Comparison of ENCODE assay signal across 8 cellular contexts in the genomic region with DNA sequence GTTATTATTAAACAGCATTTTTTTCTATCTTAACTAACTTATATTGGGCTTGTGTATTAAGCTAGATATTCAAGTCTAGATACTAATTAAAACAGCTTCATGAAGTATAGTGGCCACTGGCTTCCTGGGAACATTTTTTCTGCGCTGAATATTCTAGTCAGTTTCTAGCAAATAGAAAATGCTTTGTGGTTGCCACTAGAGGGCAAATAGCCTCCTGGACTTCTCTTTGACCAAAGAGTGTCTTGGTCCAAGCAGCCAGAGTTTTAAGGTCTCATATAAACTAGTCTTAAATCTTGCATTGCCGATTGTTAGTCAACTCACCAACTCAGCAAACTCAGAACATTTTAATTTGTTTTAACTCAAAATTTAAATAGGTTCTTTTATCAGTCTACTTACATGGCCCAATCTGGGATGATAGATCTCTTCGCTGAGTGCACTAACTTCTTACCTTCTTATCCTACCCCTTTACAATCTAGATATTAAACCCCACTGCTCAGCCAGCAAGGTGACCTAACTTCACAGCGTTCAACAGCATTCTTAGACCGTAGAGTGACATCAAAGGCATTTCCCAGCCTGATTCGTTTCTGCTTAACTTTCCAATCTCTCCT. TPM values are rescaled to one million over a fixed set of nuclear protein-coding genes. Genes with fewer than 3 reads are reported as not detected.
DNase-seq lines count a peak whose midpoint lies in the region; ATAC-seq and TF ChIP-seq lines count a peak whose summit lies in the region.

No MANE protein-coding gene starts in this region.

- POLR2A ChIA-PET in A673 (lab: Charles Lee; ENCODE audit: low non-redundant PET): no interaction called here
- POLR2A ChIA-PET in RWPE1 (lab: Yijun Ruan, JAX; ENCODE audit: low non-redundant PET): no interaction called here
- POLR2A ChIA-PET in naive thymus-derived CD8-positive, alpha-beta T cell (lab: Charles Lee): no interaction called here

- intact Hi-C loops in A673 (cut with micrococcal nuclease; ENCODE audit: unreplicated experiment): no loop called here

- H3K27ac ChIP-seq in A673 (ENCODE audit: low read depth, low read length, poor library complexity, severe bottlenecking) (no peak overlapping the region), RWPE1 (no peak overlapping the region)

- H3K9me3 ChIP-seq in A673 (ENCODE audit: low read depth, low read length, poor library complexity, severe bottlenecking): no peaks in the 10 kb centered on the region

- H3K36me3 ChIP-seq in A673 (ENCODE audit: insufficient read depth, low read length, poor library complexity, severe bottlenecking): no peaks in the 10 kb centered on the region

- CTCF ChIA-PET in A673 (lab: Charles Lee) (no interaction called here), RWPE1 (lab: Yijun Ruan, JAX) (interaction anchor here (0.6 kb wide), 1 partner anchor 52 kb away, joined by 4 read pairs; no protein-coding TSS in a partner anchor)

- no peaks in the 10 kb centered on the region for H3K27me3 Mint-ChIP-seq in glutamatergic neuron (ENCODE audit: unreplicated experiment)
- H3K27me3 Mint-ChIP-seq in naive thymus-derived CD8-positive, alpha-beta T cell: peaks cover 0 to 11% (median 8%) of the 10 kb centered on the region in 5 donors

- H3K27me3 ChIP-seq in A673 (replicated peaks; ENCODE audit: insufficient read depth, low read depth, low read length, poor library complexity): no peaks in the 10 kb centered on the region

- H3K4me3 ChIP-seq in A673 (ENCODE audit: low read depth, low read length, poor library complexity, severe bottlenecking): no peak overlapping the region

- H3K36me3 Mint-ChIP-seq in glutamatergic neuron (ENCODE audit: unreplicated experiment): no peaks in the 10 kb centered on the region
- no peaks in the 10 kb centered on the region for H3K36me3 Mint-ChIP-seq in naive thymus-derived CD8-positive, alpha-beta T cell

- peak; percentile 67 for ATAC-seq in GM19467 (IDR thresholded peaks at IDR 0.05; ENCODE audit: unreplicated experiment)
- ATAC-seq in naive thymus-derived CD8-positive, alpha-beta T cell: no peak

- H3K4me1 ChIP-seq in A673 (ENCODE audit: insufficient read depth, low read length, poor library complexity, severe bottlenecking): no peaks in the 10 kb centered on the region

- DNase-seq in A673 (ENCODE audit: low spot score): peak; percentile 33
- DNase-seq in RWPE1 (ENCODE audit: low spot score): no peak
- DNase-seq in glutamatergic neuron: no peak
- peak; percentile 38 for DNase-seq in superior temporal gyrus (ENCODE audit: extremely low spot score)
- no peak for DNase-seq in stimulated activated CD4-positive, alpha-beta T cell treated with anti-CD3 and anti-CD28 coated beads, Interleukin-1b, Interleukin-23, amount 100 ng/mL, for 48 hours
- no peak for DNase-seq in activated effector memory CD4-positive, alpha-beta T cell treated with anti-CD3 and anti-CD28 coated beads, Interleukin-2, amount 50 U/mL, for 16 hours
- no peak for DNase-seq in naive thymus-derived CD8-positive, alpha-beta T cell

- TF ChIP-seq CTCF in A673 (conservative IDR thresholded peaks at IDR 0.05; ENCODE audit: low read depth, low read length) (peak; percentile 63), RWPE1 (conservative IDR thresholded peaks at IDR 0.05; ENCODE audit: low read depth) (peak; percentile 45), glutamatergic neuron (IDR thresholded peaks at IDR 0.05; ENCODE audit: partially characterized antibody, unreplicated experiment) (peak; percentile 69)

- no peak overlapping the region for H3K4me3 Mint-ChIP-seq in glutamatergic neuron (ENCODE audit: unreplicated experiment)
- H3K4me3 Mint-ChIP-seq in naive thymus-derived CD8-positive, alpha-beta T cell: no peak overlapping the region

- no peak overlapping the region for H3K27ac Mint-ChIP-seq in glutamatergic neuron (ENCODE audit: unreplicated experiment)
- no peak overlapping the region for H3K27ac Mint-ChIP-seq in naive thymus-derived CD8-positive, alpha-beta T cell

- H3K4me1 Mint-ChIP-seq in glutamatergic neuron (ENCODE audit: low read depth, unreplicated experiment): peaks cover 5% of the 10 kb centered on the region
- no peaks in the 10 kb centered on the region for H3K4me1 Mint-ChIP-seq in naive thymus-derived CD8-positive, alpha-beta T cell

- no TSS peak for BruUV-seq in A673 (replicated peaks; lab: Mats Ljungman, UMichigan)

- no peaks in the 10 kb centered on the region for H3K9me3 Mint-ChIP-seq in glutamatergic neuron (ENCODE audit: unreplicated experiment)
- H3K9me3 Mint-ChIP-seq in naive thymus-derived CD8-positive, alpha-beta T cell: peaks cover 0 to 11% (median 5%) of the 10 kb centered on the region in 9 donors

RNA-seq across cellular contexts. Expression of a gene that starts 24.6 kb away (rescaled TPM):
- total RNA-seq in A673 (2021): 29.3 and 30.5 TPM in 2 replicates
- total RNA-seq in glutamatergic neuron (ENCODE audit: unreplicated experiment): 6.3 TPM
- total RNA-seq in naive thymus-derived CD8-positive, alpha-beta T cell: not detected
- polyA plus RNA-seq in naive thymus-derived CD8-positive, alpha-beta T cell: not detected

Comparison
In these comparisons a context has a peak if more than half of its experiments do, and no peak if none do; other contexts are left out.
1. DNase-seq: peak in A673 (single experiment) and superior temporal gyrus (single experiment); none in RWPE1 (single experiment), glutamatergic neuron (single experiment), stimulated activated CD4-positive, alpha-beta T cell treated with anti-CD3 and anti-CD28 coated beads, Interleukin-1b, Interleukin-23, amount 100 ng/mL, for 48 hours (single experiment), activated effector memory CD4-positive, alpha-beta T cell treated with anti-CD3 and anti-CD28 coated beads, Interleukin-2, amount 50 U/mL, for 16 hours (single experiment) and naive thymus-derived CD8-positive, alpha-beta T cell (0 of 10).
2. Peak in every context shown above with its lines, with median percentiles within 50 percentile points of each other: CTCF ChIP-seq.